1 cellular context compared by ENCODE assay signal in the genomic region with DNA sequence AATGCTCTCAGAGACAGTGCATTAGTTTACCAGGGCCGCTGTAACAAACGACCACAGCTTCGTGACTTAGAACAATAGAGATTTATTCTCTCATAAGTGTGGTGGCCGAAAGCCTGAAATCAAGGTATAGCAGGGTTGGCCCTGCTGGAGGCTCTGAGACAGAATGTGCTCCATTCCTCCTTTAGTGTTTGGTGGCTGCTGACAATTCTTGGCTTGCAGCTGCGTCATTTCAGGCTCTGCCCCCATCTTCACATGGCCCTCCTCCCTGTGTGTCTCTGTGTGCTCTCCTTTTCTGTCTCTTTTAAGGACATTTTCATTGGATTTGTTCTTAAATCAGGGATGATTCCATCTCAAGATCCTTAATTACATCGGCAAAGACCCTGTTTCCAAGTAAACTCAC.
TF ChIP-seq lines count a peak whose summit lies in the region.

No MANE protein-coding gene starts in this region.

TF ChIP-seq in GM12878, 131 proteins besides CTCF, POLR2A, EP300 and RAD21:
- TF ChIP-seq ZNF207 (IDR thresholded peaks at IDR 0.05; ENCODE audit: borderline replicate concordance) = no peak
- TF ChIP-seq NRF1 (conservative IDR thresholded peaks at IDR 0.05; ENCODE audit: low read depth, low read length) = no peak
- no peak for TF ChIP-seq SIN3A (IDR thresholded peaks at IDR 0.05; ENCODE audit: low read depth, low read length)
- TF ChIP-seq EZH2 (IDR thresholded peaks at IDR 0.05; ENCODE audit: borderline replicate concordance, control insufficient read depth, low read depth, low read length) = no peak
- TF ChIP-seq, protein P1, sequence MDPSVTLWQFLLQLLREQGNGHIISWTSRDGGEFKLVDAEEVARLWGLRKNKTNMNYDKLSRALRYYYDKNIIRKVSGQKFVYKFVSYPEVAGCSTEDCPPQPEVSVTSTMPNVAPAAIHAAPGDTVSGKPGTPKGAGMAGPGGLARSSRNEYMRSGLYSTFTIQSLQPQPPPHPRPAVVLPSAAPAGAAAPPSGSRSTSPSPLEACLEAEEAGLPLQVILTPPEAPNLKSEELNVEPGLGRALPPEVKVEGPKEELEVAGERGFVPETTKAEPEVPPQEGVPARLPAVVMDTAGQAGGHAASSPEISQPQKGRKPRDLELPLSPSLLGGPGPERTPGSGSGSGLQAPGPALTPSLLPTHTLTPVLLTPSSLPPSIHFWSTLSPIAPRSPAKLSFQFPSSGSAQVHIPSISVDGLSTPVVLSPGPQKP (IDR thresholded peaks at IDR 0.05; ENCODE audit: low read depth, low read length) = no peak
- TF ChIP-seq ASH2L (IDR thresholded peaks at IDR 0.05; ENCODE audit: borderline replicate concordance, low read depth) = no peak
- TF ChIP-seq, protein P2, sequence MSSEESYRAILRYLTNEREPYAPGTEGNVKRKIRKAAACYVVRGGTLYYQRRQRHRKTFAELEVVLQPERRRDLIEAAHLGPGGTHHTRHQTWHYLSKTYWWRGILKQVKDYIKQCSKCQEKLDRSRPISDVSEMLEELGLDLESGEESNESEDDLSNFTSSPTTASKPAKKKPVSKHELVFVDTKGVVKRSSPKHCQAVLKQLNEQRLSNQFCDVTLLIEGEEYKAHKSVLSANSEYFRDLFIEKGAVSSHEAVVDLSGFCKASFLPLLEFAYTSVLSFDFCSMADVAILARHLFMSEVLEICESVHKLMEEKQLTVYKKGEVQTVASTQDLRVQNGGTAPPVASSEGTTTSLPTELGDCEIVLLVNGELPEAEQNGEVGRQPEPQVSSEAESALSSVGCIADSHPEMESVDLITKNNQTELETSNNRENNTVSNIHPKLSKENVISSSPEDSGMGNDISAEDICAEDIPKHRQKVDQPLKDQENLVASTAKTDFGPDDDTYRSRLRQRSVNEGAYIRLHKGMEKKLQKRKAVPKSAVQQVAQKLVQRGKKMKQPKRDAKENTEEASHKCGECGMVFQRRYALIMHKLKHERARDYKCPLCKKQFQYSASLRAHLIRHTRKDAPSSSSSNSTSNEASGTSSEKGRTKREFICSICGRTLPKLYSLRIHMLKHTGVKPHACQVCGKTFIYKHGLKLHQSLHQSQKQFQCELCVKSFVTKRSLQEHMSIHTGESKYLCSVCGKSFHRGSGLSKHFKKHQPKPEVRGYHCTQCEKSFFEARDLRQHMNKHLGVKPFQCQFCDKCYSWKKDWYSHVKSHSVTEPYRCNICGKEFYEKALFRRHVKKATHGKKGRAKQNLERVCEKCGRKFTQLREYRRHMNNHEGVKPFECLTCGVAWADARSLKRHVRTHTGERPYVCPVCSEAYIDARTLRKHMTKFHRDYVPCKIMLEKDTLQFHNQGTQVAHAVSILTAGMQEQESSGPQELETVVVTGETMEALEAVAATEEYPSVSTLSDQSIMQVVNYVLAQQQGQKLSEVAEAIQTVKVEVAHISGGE (CRISPR knock-in tag; IDR thresholded peaks at IDR 0.05) = no peak
- TF ChIP-seq, protein P3, sequence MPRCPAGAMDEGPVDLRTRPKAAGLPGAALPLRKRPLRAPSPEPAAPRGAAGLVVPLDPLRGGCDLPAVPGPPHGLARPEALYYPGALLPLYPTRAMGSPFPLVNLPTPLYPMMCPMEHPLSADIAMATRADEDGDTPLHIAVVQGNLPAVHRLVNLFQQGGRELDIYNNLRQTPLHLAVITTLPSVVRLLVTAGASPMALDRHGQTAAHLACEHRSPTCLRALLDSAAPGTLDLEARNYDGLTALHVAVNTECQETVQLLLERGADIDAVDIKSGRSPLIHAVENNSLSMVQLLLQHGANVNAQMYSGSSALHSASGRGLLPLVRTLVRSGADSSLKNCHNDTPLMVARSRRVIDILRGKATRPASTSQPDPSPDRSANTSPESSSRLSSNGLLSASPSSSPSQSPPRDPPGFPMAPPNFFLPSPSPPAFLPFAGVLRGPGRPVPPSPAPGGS (IDR thresholded peaks at IDR 0.05; ENCODE audit: borderline replicate concordance, insufficient read depth, low read depth, low read length, poor library complexity, severe bottlenecking) = no peak
- TF ChIP-seq, protein P4, sequence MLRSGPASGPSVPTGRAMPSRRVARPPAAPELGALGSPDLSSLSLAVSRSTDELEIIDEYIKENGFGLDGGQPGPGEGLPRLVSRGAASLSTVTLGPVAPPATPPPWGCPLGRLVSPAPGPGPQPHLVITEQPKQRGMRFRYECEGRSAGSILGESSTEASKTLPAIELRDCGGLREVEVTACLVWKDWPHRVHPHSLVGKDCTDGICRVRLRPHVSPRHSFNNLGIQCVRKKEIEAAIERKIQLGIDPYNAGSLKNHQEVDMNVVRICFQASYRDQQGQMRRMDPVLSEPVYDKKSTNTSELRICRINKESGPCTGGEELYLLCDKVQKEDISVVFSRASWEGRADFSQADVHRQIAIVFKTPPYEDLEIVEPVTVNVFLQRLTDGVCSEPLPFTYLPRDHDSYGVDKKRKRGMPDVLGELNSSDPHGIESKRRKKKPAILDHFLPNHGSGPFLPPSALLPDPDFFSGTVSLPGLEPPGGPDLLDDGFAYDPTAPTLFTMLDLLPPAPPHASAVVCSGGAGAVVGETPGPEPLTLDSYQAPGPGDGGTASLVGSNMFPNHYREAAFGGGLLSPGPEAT (IDR thresholded peaks at IDR 0.05; ENCODE audit: low read depth) = no peak
- TF ChIP-seq FOXK2 (IDR thresholded peaks at IDR 0.05) = no peak
- TF ChIP-seq, protein P5, sequence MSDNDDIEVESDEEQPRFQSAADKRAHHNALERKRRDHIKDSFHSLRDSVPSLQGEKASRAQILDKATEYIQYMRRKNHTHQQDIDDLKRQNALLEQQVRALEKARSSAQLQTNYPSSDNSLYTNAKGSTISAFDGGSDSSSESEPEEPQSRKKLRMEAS (IDR thresholded peaks at IDR 0.05; ENCODE audit: low read depth, low read length) = no peak
- TF ChIP-seq SUZ12 (IDR thresholded peaks at IDR 0.05; ENCODE audit: unreplicated experiment) = no peak
- TF ChIP-seq BHLHE40 (IDR thresholded peaks at IDR 0.05; ENCODE audit: borderline replicate concordance in 1 of 2, low read depth in 2 of 2, low read length in 1 of 2) = no peak
- TF ChIP-seq, protein P6, sequence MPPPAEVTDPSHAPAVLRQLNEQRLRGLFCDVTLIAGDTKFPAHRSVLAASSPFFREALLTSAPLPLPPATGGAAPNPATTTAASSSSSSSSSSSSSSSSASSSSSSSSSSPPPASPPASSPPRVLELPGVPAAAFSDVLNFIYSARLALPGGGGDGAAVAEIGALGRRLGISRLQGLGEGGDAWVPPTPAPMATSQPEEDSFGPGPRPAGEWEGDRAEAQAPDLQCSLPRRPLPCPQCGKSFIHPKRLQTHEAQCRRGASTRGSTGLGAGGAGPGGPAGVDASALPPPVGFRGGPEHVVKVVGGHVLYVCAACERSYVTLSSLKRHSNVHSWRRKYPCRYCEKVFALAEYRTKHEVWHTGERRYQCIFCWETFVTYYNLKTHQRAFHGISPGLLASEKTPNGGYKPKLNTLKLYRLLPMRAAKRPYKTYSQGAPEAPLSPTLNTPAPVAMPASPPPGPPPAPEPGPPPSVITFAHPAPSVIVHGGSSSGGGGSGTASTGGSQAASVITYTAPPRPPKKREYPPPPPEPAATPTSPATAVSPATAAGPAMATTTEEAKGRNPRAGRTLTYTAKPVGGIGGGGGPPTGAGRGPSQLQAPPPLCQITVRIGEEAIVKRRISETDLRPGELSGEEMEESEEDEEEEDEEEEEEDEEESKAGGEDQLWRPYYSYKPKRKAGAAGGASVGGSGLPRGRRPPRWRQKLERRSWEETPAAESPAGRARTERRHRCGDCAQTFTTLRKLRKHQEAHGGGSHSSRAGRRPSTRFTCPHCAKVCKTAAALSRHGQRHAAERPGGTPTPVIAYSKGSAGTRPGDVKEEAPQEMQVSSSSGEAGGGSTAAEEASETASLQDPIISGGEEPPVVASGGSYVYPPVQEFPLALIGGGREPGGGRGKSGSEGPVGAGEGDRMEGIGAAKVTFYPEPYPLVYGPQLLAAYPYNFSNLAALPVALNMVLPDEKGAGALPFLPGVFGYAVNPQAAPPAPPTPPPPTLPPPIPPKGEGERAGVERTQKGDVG (CRISPR knock-in tag; IDR thresholded peaks at IDR 0.05) = no peak
- TF ChIP-seq, protein P7, sequence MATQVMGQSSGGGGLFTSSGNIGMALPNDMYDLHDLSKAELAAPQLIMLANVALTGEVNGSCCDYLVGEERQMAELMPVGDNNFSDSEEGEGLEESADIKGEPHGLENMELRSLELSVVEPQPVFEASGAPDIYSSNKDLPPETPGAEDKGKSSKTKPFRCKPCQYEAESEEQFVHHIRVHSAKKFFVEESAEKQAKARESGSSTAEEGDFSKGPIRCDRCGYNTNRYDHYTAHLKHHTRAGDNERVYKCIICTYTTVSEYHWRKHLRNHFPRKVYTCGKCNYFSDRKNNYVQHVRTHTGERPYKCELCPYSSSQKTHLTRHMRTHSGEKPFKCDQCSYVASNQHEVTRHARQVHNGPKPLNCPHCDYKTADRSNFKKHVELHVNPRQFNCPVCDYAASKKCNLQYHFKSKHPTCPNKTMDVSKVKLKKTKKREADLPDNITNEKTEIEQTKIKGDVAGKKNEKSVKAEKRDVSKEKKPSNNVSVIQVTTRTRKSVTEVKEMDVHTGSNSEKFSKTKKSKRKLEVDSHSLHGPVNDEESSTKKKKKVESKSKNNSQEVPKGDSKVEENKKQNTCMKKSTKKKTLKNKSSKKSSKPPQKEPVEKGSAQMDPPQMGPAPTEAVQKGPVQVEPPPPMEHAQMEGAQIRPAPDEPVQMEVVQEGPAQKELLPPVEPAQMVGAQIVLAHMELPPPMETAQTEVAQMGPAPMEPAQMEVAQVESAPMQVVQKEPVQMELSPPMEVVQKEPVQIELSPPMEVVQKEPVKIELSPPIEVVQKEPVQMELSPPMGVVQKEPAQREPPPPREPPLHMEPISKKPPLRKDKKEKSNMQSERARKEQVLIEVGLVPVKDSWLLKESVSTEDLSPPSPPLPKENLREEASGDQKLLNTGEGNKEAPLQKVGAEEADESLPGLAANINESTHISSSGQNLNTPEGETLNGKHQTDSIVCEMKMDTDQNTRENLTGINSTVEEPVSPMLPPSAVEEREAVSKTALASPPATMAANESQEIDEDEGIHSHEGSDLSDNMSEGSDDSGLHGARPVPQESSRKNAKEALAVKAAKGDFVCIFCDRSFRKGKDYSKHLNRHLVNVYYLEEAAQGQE (IDR thresholded peaks at IDR 0.05; ENCODE audit: low read depth, low read length) = no peak
